7 cellular contexts compared by ENCODE assay signal in genomic region chr16:47864262-47864661, GRCh38.
DNase-seq lines count a peak whose midpoint lies in the region; ATAC-seq, FAIRE-seq and TF ChIP-seq lines count a peak whose summit lies in the region.
"Not testable (repeated sequence)": the region's sequence is repeated elsewhere in the genome, so short reads cannot be mapped to it uniquely, and the experiment has no call there.

No MANE protein-coding gene starts in this region.

- H3K27me3 Mint-ChIP-seq in GM23338 (ENCODE audit: insufficient read depth, low read depth, poor library complexity); endodermal cell (ENCODE audit: insufficient read depth): not testable (repeated sequence)
- H3K27me3 Mint-ChIP-seq in nephron (ENCODE audit: low read depth) (peaks cover 31% of the 10 kb centered on the region), type B pancreatic cell (peaks cover 11% of the 10 kb centered on the region)

- H3K4me3 ChIP-seq in A549; GM23338; HUES6 (ENCODE audit: low read depth, low read length); iPS-15b (ENCODE audit: low read depth, low read length): not testable (repeated sequence)
- peak overlapping the region; percentile 48 for H3K4me3 ChIP-seq in endodermal cell (ENCODE audit: low read length)

- H3K36me3 ChIP-seq in GM23338 (ENCODE audit: insufficient read depth); HUES6 (ENCODE audit: control insufficient read depth, insufficient read depth, low read length); endodermal cell (ENCODE audit: control insufficient read depth, insufficient read depth, low read length); iPS-15b (ENCODE audit: control insufficient read depth, insufficient read depth, low read length): not testable (repeated sequence)

- not testable (repeated sequence) for H3K79me2 ChIP-seq in GM23338 (replicated peaks; ENCODE audit: insufficient read depth)

- DNase-seq in A549 (ENCODE audit: low read depth in 1 of 2, low spot score in 1 of 2); GM23338 (ENCODE audit: low spot score); endodermal cell; type B pancreatic cell (ENCODE audit: extremely low spot score, unreplicated experiment): not testable (repeated sequence)

- H3K36me3 Mint-ChIP-seq in GM23338 (ENCODE audit: low read depth); endodermal cell (ENCODE audit: low read depth); nephron (ENCODE audit: low read depth); type B pancreatic cell: not testable (repeated sequence)

- POLR2A ChIA-PET in A549 (lab: Yijun Ruan, JAX) = not testable (repeated sequence)

- not testable (repeated sequence) for H3F3A ChIP-seq in GM23338 (replicated peaks; ENCODE audit: low read depth)

- H4K20me1 ChIP-seq in GM23338 (replicated peaks; ENCODE audit: insufficient read depth) = not testable (repeated sequence)

- ATAC-seq in A549, GM23338: not testable (repeated sequence)

- not testable (repeated sequence) for FAIRE-seq in A549 (lab: Jason Lieb, UNC)

- H3K4me1 Mint-ChIP-seq in GM23338; nephron; type B pancreatic cell (ENCODE audit: unreplicated experiment): not testable (repeated sequence)
- peaks cover 25% of the 10 kb centered on the region for H3K4me1 Mint-ChIP-seq in endodermal cell

- not testable (repeated sequence) for H3K9me2 ChIP-seq in GM23338 (ENCODE audit: insufficient read depth)

- TF ChIP-seq POLR2A in A549 (IDR thresholded peaks at IDR 0.05; ENCODE audit: low read length) = not testable (repeated sequence)

- CTCF ChIA-PET in A549 (lab: Yijun Ruan, JAX) = not testable (repeated sequence)

- H3K27ac Mint-ChIP-seq in GM23338 = not testable (repeated sequence)
- H3K27ac Mint-ChIP-seq in endodermal cell (peak overlapping the region; percentile 50), nephron (peak overlapping the region in 2 of 3 experiments; percentile 19 to 89), type B pancreatic cell (peak overlapping the region; percentile 69)

- peak overlapping the region in 1 of 2 experiments; percentile 46; a peak in 1 of 6 replicates for H3K27ac ChIP-seq in A549
- H3K27ac ChIP-seq in GM23338 (ENCODE audit: low read depth) = peak overlapping the region; percentile 62
- H3K27ac ChIP-seq in HUES6 (ENCODE audit: low read depth, low read length) = peak overlapping the region; percentile 79; the same call in 1 of the 2 replicates
- not testable (repeated sequence) for H3K27ac ChIP-seq in endodermal cell (ENCODE audit: low read depth, low read length)

- TF ChIP-seq CTCF in A549 (IDR thresholded peaks at IDR 0.05); GM23338 (conservative IDR thresholded peaks at IDR 0.05; ENCODE audit: low read depth in 2 of 2); endodermal cell (conservative IDR thresholded peaks at IDR 0.05); nephron (IDR thresholded peaks at IDR 0.05; ENCODE audit: unreplicated experiment in 3 of 3); type B pancreatic cell (conservative IDR thresholded peaks at IDR 0.05): not testable (repeated sequence)

- peak overlapping the region; percentile 90 for H2AFZ ChIP-seq in GM23338

- not testable (repeated sequence) for TF ChIP-seq RAD21 in A549 (conservative IDR thresholded peaks at IDR 0.05 in 1 of 2, IDR thresholded peaks at IDR 0.05 in 1 of 2)

- H3K4me3 Mint-ChIP-seq in GM23338, endodermal cell, nephron, type B pancreatic cell: not testable (repeated sequence)

- H3K27me3 ChIP-seq in GM23338 (ENCODE audit: insufficient read depth); HUES6 (ENCODE audit: control insufficient read depth, insufficient read depth, low read length); endodermal cell (ENCODE audit: control insufficient read depth, insufficient read depth, low read length, poor library complexity, severe bottlenecking); iPS-15b (ENCODE audit: control insufficient read depth, insufficient read depth, low read length): not testable (repeated sequence)

- peak overlapping the region; percentile 63 for H3K9ac ChIP-seq in HUES6 (ENCODE audit: low read length)
- H3K9ac ChIP-seq in endodermal cell (ENCODE audit: extremely low read depth, low read length, poor library complexity, severe bottlenecking) = not testable (repeated sequence)
- H3K9ac ChIP-seq in iPS-15b (ENCODE audit: low read depth, low read length) = peak overlapping the region; percentile 24

- TF ChIP-seq EP300 in A549 (IDR thresholded peaks at IDR 0.05) = not testable (repeated sequence)

- H3K4me2 ChIP-seq in A549 = peak overlapping the region; percentile 27; the same call in 1 of the 3 replicates
- peak overlapping the region; percentile 15; the same call in 1 of the 2 replicates for H3K4me2 ChIP-seq in GM23338

- H3K4me1 ChIP-seq in A549 = not testable (repeated sequence)
- H3K4me1 ChIP-seq in GM23338 (ENCODE audit: insufficient read depth) (peaks cover 17% of the 10 kb centered on the region), HUES6 (ENCODE audit: control insufficient read depth, insufficient read depth, low read length) (peaks cover 33% of the 10 kb centered on the region), endodermal cell (ENCODE audit: control insufficient read depth, insufficient read depth, low read length) (peaks cover 19% of the 10 kb centered on the region), iPS-15b (ENCODE audit: control insufficient read depth, insufficient read depth, low read length) (peaks cover 26% of the 10 kb centered on the region)

- 36% methylated on average over 6 of the region's 6 CpGs for WGBS in A549 (ENCODE audit: missing lambda C conversion rate)
- WGBS in endodermal cell (ENCODE audit: insufficient coverage in 1 of 2, insufficient read length in 1 of 2), 2 experiments = 83 to 94% methylated on average over 2 to 3 of the region's 6 CpGs

- not testable (repeated sequence) for H3K9me3 Mint-ChIP-seq in GM23338, endodermal cell, nephron, type B pancreatic cell

- H3K9me3 ChIP-seq in A549; HUES6 (ENCODE audit: control insufficient read depth, insufficient read depth, low read depth, low read length); endodermal cell (ENCODE audit: control insufficient read depth, low read length); iPS-15b (ENCODE audit: control insufficient read depth, insufficient read depth, low read length): not testable (repeated sequence)

TF ChIP-seq in A549, 52 proteins besides CTCF, POLR2A, EP300 and RAD21:
- TF ChIP-seq ZSCAN20 (CRISPR knock-in tag; IDR thresholded peaks at IDR 0.05) (peak; percentile 93), FOXS1 (CRISPR knock-in tag; IDR thresholded peaks at IDR 0.05) (peak; percentile 86; the same call in 1 of the 2 replicates), HOXB13 (CRISPR knock-in tag; IDR thresholded peaks at IDR 0.05; ENCODE audit: low read depth) (peak; percentile 48; the same call in 1 of the 2 replicates), HEYL (CRISPR knock-in tag; IDR thresholded peaks at IDR 0.05) (peak; percentile 62; the same call in 1 of the 2 replicates), ZNF302 (CRISPR knock-in tag; IDR thresholded peaks at IDR 0.05) (peak; percentile 83; the same call in 1 of the 2 replicates), EHF (CRISPR knock-in tag; IDR thresholded peaks at IDR 0.05) (peak; percentile 95), HOXB5 (CRISPR knock-in tag; IDR thresholded peaks at IDR 0.05) (peak; percentile 88; the same call in 1 of the 2 replicates)
